1 cellular context compared by ENCODE assay signal in the genomic region with DNA sequence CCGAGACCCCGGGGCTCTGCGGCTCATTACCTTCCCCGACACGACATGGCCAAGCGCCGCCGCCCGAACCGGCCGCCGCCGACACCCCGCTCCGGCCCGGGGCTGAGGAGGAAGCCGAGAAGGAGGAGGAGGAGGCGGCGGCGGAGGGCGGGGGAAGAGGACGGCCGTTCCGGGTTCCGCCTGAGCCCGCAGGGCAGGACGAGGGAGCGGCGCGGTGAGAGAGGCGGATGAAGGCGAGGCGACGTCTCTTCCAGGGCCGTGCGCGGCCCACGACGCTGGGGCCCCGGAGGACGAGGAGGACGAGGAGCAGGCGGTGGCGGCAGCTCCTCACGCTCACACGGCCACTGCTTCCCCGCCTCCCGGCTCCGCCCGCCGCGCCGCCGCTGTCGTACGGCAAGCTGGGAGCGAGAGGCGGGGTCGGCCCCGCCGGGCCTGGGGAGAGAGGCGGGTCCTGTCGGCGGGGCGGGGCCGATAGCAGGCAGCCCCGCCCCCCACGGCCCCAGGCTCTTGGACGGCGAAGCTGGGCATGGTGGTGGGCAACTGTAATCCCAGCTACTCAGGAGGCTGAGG.
A peak's percentile ranks its signal among the peaks of the same experiment; 100 is the strongest.
TF ChIP-seq lines count a peak whose summit lies in the region.

No MANE protein-coding gene starts in this region.

TF ChIP-seq in GM23338, 12 proteins besides CTCF, POLR2A, EP300 and RAD21:
- peak; percentile 82 for TF ChIP-seq POLR2AphosphoS5 (IDR thresholded peaks at IDR 0.05; ENCODE audit: low read depth)
